15 cellular contexts compared by ENCODE assay signal in the genomic region with DNA sequence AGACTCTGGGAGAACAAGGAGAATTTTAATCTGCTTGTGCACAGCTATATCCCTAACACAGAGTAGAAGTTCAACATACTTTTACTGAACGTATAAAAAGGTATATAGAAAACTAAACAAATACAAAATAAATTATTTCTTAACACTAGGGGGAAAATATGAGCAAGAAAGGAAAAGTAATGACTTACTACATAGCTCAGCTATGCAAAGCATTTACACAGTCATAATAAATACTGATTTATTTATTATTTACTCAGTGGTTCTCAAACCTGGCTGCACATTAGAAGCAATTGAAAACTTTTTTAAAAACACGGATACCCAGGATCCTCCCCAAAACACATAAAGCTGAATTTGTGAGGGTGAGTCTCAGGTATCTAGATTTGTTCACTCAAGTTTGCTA.
"Had no signal": no experiment of that assay in that cellular context is flagged by ENCODE, and none has a peak within 500 bp of the region (broad histone marks: within the 10 kb centered on the region; RNA-seq: fewer than 3 reads in every experiment).

No MANE protein-coding gene starts in this region.

- H3K36me3 ChIP-seq: cardiac muscle cell, colonic mucosa, lower lobe of right lung, sigmoid colon had no signal

- H3K27me3 ChIP-seq: cardiac muscle cell, colonic mucosa, sigmoid colon had no signal

- H3K4me1 ChIP-seq: colonic mucosa, lower lobe of right lung had no signal

- H3K27ac ChIP-seq: cardiac muscle cell, colonic mucosa, epithelial cell of prostate, lower lobe of right lung, sigmoid colon had no signal

- H3K9me3 ChIP-seq: colonic mucosa, lower lobe of right lung, sigmoid colon had no signal

- ATAC-seq: left cardiac atrium, lower lobe of right lung had no signal

- DNase-seq: activated CD4-positive, alpha-beta T cell treated with anti-CD3 and anti-CD28 coated beads for 48 hours; activated CD8-positive, alpha-beta memory T cell treated with anti-CD3 and anti-CD28 coated beads for 24 hours; activated naive CD4-positive, alpha-beta T cell treated with anti-CD3 and anti-CD28 coated beads, Interleukin-2, amount 50 U/mL, for 16 hours; colonic mucosa; effector memory CD4-positive, alpha-beta T cell; hypothalamus; left cardiac atrium; lower lobe of right lung; sigmoid colon; stimulated activated CD4-positive, alpha-beta T cell treated with anti-CD3 and anti-CD28 coated beads, Interleukin-12 subunit alpha, Interleukin-12 subunit beta, amount 100 ng/mL, for 4 hours; stimulated activated CD4-positive, alpha-beta T cell treated with anti-CD3 and anti-CD28 coated beads, Interleukin-2, amount 100 ng/mL, for 48 hours; stimulated activated naive CD4-positive, alpha-beta T cell treated with Interleukin-2 at 50 U/mL for 16 hours; trophoblast cell had no signal

- H3K4me3 ChIP-seq: cardiac muscle cell, colonic mucosa, lower lobe of right lung, sigmoid colon had no signal
